Comparison of ENCODE assay signal across 1 cellular context in the genomic region with DNA sequence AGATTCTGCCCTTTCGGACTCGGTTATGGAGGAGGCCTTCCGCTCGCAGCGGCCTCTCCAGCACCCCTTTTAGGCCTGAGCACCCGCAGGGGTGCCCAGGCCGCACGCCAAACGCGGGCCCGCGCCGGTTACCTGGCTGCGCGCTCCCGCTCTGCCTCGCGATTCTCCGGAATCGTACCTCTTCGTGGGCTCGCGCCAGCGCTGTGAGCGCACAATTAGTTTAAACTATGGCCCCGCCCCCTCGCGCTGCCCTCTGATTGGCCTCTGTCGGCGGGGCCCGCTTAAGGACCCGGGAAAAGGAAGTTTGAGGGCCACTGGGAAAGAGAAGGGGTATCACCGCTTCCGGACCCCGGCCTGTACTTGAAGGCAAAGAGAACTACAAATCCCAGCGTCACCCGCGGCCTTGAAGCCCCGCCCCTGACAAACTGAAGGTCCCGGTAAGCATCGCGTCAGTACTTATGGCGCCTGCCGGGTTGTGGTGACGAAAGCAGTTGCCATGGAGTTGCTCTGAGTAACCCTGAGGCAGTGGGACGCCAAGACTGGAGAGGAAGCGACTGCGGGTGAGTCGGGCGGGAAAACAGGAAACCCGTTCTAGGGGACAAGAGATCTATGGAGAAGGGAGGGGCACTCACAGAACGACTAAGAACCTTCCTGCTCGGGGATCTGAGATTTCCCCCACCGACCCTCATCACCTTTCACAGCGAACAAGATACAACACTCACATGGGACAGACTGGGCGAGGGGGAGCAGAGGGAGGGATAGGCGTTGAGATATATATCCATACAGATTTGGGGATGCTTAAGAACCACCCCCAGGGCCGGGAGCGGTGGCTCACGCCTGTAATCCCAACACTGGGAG.
TF ChIP-seq lines count a peak whose summit lies in the region.

Gene LRRC51, plus strand, starts transcription at position 525 of the 858 bp plus-strand sequence. CDS start 8,234 bp downstream, outside the sequence.
Gene NUMA1, minus strand, starts transcription at position 217 of the 858 bp plus-strand sequence. CDS start 44,599 bp downstream, outside the sequence.

TF ChIP-seq in GM12878, 131 proteins besides CTCF, POLR2A, EP300 and RAD21 (continued from another document and continues in another):
- TF ChIP-seq, protein P1, sequence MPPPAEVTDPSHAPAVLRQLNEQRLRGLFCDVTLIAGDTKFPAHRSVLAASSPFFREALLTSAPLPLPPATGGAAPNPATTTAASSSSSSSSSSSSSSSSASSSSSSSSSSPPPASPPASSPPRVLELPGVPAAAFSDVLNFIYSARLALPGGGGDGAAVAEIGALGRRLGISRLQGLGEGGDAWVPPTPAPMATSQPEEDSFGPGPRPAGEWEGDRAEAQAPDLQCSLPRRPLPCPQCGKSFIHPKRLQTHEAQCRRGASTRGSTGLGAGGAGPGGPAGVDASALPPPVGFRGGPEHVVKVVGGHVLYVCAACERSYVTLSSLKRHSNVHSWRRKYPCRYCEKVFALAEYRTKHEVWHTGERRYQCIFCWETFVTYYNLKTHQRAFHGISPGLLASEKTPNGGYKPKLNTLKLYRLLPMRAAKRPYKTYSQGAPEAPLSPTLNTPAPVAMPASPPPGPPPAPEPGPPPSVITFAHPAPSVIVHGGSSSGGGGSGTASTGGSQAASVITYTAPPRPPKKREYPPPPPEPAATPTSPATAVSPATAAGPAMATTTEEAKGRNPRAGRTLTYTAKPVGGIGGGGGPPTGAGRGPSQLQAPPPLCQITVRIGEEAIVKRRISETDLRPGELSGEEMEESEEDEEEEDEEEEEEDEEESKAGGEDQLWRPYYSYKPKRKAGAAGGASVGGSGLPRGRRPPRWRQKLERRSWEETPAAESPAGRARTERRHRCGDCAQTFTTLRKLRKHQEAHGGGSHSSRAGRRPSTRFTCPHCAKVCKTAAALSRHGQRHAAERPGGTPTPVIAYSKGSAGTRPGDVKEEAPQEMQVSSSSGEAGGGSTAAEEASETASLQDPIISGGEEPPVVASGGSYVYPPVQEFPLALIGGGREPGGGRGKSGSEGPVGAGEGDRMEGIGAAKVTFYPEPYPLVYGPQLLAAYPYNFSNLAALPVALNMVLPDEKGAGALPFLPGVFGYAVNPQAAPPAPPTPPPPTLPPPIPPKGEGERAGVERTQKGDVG (CRISPR knock-in tag; IDR thresholded peaks at IDR 0.05) = no peak
- TF ChIP-seq PBX3 (IDR thresholded peaks at IDR 0.05; ENCODE audit: insufficient replicate concordance, low read depth, low read length) (no peak), POLR2AphosphoS5 (IDR thresholded peaks at IDR 0.05; ENCODE audit: low read length) (peak; percentile 54; the same call in 1 of the 2 replicates), PML (IDR thresholded peaks at IDR 0.05; ENCODE audit: low read length) (no peak), RELA (IDR thresholded peaks at IDR 0.05; ENCODE audit: borderline replicate concordance, partially characterized antibody) (no peak), CBX3 (IDR thresholded peaks at IDR 0.05; ENCODE audit: borderline replicate concordance, low read depth) (no peak), MEF2A (IDR thresholded peaks at IDR 0.05; ENCODE audit: insufficient read depth, low read depth, low read length) (no peak), TBL1XR1 (IDR thresholded peaks at IDR 0.05; ENCODE audit: low read depth, low read length) (no peak), DPF2 (IDR thresholded peaks at IDR 0.05) (peak; percentile 13; the same call in 1 of the 2 replicates), RBBP5 (conservative IDR thresholded peaks at IDR 0.05) (no peak), EED (IDR thresholded peaks at IDR 0.05; ENCODE audit: low read depth) (peak; percentile 57), MXI1 (IDR thresholded peaks at IDR 0.05; ENCODE audit: low read depth, low read length) (peak; percentile 99), SREBF2 (IDR thresholded peaks at IDR 0.05; ENCODE audit: low read length) (no peak), ZNF24 (IDR thresholded peaks at IDR 0.05) (peak; percentile 71), POU2F2 (IDR thresholded peaks at IDR 0.05; ENCODE audit: borderline replicate concordance, low read depth, low read length) (no peak), PKNOX1 (IDR thresholded peaks at IDR 0.05) (peak; percentile 77), EZH2 (IDR thresholded peaks at IDR 0.05; ENCODE audit: borderline replicate concordance, control insufficient read depth, low read depth, low read length) (no peak), SRF (IDR thresholded peaks at IDR 0.05; ENCODE audit: low read depth in 2 of 2, low read length in 2 of 2) (no peak), ATF7 (IDR thresholded peaks at IDR 0.05; ENCODE audit: low read depth) (peak; percentile 81), GATAD2B (conservative IDR thresholded peaks at IDR 0.05; ENCODE audit: low read depth) (no peak; the same call in 1 of the 2 replicates), SMC3 (IDR thresholded peaks at IDR 0.05; ENCODE audit: borderline replicate concordance, low read length) (no peak)
- TF ChIP-seq, protein P2, sequence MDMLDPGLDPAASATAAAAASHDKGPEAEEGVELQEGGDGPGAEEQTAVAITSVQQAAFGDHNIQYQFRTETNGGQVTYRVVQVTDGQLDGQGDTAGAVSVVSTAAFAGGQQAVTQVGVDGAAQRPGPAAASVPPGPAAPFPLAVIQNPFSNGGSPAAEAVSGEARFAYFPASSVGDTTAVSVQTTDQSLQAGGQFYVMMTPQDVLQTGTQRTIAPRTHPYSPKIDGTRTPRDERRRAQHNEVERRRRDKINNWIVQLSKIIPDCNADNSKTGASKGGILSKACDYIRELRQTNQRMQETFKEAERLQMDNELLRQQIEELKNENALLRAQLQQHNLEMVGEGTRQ (IDR thresholded peaks at IDR 0.05; ENCODE audit: borderline replicate concordance, low read depth, low read length) = no peak
- TF ChIP-seq, protein P3, sequence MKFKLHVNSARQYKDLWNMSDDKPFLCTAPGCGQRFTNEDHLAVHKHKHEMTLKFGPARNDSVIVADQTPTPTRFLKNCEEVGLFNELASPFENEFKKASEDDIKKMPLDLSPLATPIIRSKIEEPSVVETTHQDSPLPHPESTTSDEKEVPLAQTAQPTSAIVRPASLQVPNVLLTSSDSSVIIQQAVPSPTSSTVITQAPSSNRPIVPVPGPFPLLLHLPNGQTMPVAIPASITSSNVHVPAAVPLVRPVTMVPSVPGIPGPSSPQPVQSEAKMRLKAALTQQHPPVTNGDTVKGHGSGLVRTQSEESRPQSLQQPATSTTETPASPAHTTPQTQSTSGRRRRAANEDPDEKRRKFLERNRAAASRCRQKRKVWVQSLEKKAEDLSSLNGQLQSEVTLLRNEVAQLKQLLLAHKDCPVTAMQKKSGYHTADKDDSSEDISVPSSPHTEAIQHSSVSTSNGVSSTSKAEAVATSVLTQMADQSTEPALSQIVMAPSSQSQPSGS (IDR thresholded peaks at IDR 0.05; ENCODE audit: low read length) = no peak
- TF ChIP-seq, protein P4, sequence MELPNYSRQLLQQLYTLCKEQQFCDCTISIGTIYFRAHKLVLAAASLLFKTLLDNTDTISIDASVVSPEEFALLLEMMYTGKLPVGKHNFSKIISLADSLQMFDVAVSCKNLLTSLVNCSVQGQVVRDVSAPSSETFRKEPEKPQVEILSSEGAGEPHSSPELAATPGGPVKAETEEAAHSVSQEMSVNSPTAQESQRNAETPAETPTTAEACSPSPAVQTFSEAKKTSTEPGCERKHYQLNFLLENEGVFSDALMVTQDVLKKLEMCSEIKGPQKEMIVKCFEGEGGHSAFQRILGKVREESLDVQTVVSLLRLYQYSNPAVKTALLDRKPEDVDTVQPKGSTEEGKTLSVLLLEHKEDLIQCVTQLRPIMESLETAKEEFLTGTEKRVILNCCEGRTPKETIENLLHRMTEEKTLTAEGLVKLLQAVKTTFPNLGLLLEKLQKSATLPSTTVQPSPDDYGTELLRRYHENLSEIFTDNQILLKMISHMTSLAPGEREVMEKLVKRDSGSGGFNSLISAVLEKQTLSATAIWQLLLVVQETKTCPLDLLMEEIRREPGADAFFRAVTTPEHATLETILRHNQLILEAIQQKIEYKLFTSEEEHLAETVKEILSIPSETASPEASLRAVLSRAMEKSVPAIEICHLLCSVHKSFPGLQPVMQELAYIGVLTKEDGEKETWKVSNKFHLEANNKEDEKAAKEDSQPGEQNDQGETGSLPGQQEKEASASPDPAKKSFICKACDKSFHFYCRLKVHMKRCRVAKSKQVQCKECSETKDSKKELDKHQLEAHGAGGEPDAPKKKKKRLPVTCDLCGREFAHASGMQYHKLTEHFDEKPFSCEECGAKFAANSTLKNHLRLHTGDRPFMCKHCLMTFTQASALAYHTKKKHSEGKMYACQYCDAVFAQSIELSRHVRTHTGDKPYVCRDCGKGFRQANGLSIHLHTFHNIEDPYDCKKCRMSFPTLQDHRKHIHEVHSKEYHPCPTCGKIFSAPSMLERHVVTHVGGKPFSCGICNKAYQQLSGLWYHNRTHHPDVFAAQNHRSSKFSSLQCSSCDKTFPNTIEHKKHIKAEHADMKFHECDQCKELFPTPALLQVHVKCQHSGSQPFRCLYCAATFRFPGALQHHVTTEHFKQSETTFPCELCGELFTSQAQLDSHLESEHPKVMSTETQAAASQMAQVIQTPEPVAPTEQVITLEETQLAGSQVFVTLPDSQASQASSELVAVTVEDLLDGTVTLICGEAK (IDR thresholded peaks at IDR 0.05; ENCODE audit: borderline replicate concordance) = peak; percentile 90
- TF ChIP-seq, protein P5, sequence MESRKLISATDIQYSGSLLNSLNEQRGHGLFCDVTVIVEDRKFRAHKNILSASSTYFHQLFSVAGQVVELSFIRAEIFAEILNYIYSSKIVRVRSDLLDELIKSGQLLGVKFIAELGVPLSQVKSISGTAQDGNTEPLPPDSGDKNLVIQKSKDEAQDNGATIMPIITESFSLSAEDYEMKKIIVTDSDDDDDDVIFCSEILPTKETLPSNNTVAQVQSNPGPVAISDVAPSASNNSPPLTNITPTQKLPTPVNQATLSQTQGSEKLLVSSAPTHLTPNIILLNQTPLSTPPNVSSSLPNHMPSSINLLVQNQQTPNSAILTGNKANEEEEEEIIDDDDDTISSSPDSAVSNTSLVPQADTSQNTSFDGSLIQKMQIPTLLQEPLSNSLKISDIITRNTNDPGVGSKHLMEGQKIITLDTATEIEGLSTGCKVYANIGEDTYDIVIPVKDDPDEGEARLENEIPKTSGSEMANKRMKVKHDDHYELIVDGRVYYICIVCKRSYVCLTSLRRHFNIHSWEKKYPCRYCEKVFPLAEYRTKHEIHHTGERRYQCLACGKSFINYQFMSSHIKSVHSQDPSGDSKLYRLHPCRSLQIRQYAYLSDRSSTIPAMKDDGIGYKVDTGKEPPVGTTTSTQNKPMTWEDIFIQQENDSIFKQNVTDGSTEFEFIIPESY (IDR thresholded peaks at IDR 0.05) = no peak
- TF ChIP-seq, protein P6, sequence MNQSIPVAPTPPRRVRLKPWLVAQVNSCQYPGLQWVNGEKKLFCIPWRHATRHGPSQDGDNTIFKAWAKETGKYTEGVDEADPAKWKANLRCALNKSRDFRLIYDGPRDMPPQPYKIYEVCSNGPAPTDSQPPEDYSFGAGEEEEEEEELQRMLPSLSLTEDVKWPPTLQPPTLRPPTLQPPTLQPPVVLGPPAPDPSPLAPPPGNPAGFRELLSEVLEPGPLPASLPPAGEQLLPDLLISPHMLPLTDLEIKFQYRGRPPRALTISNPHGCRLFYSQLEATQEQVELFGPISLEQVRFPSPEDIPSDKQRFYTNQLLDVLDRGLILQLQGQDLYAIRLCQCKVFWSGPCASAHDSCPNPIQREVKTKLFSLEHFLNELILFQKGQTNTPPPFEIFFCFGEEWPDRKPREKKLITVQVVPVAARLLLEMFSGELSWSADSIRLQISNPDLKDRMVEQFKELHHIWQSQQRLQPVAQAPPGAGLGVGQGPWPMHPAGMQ (IDR thresholded peaks at IDR 0.05; ENCODE audit: borderline replicate concordance) = no peak
- TF ChIP-seq, protein P7, sequence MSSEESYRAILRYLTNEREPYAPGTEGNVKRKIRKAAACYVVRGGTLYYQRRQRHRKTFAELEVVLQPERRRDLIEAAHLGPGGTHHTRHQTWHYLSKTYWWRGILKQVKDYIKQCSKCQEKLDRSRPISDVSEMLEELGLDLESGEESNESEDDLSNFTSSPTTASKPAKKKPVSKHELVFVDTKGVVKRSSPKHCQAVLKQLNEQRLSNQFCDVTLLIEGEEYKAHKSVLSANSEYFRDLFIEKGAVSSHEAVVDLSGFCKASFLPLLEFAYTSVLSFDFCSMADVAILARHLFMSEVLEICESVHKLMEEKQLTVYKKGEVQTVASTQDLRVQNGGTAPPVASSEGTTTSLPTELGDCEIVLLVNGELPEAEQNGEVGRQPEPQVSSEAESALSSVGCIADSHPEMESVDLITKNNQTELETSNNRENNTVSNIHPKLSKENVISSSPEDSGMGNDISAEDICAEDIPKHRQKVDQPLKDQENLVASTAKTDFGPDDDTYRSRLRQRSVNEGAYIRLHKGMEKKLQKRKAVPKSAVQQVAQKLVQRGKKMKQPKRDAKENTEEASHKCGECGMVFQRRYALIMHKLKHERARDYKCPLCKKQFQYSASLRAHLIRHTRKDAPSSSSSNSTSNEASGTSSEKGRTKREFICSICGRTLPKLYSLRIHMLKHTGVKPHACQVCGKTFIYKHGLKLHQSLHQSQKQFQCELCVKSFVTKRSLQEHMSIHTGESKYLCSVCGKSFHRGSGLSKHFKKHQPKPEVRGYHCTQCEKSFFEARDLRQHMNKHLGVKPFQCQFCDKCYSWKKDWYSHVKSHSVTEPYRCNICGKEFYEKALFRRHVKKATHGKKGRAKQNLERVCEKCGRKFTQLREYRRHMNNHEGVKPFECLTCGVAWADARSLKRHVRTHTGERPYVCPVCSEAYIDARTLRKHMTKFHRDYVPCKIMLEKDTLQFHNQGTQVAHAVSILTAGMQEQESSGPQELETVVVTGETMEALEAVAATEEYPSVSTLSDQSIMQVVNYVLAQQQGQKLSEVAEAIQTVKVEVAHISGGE (CRISPR knock-in tag; IDR thresholded peaks at IDR 0.05) = no peak
- TF ChIP-seq, protein P8, sequence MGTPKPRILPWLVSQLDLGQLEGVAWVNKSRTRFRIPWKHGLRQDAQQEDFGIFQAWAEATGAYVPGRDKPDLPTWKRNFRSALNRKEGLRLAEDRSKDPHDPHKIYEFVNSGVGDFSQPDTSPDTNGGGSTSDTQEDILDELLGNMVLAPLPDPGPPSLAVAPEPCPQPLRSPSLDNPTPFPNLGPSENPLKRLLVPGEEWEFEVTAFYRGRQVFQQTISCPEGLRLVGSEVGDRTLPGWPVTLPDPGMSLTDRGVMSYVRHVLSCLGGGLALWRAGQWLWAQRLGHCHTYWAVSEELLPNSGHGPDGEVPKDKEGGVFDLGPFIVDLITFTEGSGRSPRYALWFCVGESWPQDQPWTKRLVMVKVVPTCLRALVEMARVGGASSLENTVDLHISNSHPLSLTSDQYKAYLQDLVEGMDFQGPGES (IDR thresholded peaks at IDR 0.05) = no peak
